16 cellular contexts compared by ENCODE assay signal in genomic region chr3:180408654-180409053, GRCh38.
DNase-seq lines count a peak whose midpoint lies in the region; ATAC-seq and TF ChIP-seq lines count a peak whose summit lies in the region.
"Had no signal": no experiment of that assay in that cellular context is flagged by ENCODE, and none has a peak within 500 bp of the region (broad histone marks: within the 10 kb centered on the region; RNA-seq: fewer than 3 reads in every experiment).

No MANE protein-coding gene starts in this region.

- peak; percentile 61 for ATAC-seq in GM18508 (IDR thresholded peaks at IDR 0.05; ENCODE audit: insufficient read depth, unreplicated experiment)
- ATAC-seq in HG03175 (IDR thresholded peaks at IDR 0.05; ENCODE audit: unreplicated experiment) = peak; percentile 43
- no peak for ATAC-seq in HG03280 (IDR thresholded peaks at IDR 0.05; ENCODE audit: unreplicated experiment)

- no peak overlapping the region for H3K4me3 Mint-ChIP-seq in nephron progenitor cell
- H3K4me3 Mint-ChIP-seq: activated CD4-positive, alpha-beta memory T cell treated with anti-CD3 and anti-CD28 coated beads, Interleukin-2, amount 10 ng/mL, durations not matched to agents 7 days and 5 days; naive B cell had no signal

- no peaks in the 10 kb centered on the region for H3K4me1 Mint-ChIP-seq in nephron progenitor cell
- H3K4me1 Mint-ChIP-seq: activated CD4-positive, alpha-beta memory T cell treated with anti-CD3 and anti-CD28 coated beads, Interleukin-2, amount 10 ng/mL, durations not matched to agents 7 days and 5 days; naive B cell had no signal

- H3K9me3 Mint-ChIP-seq in nephron progenitor cell = no peaks in the 10 kb centered on the region
- H3K9me3 Mint-ChIP-seq: activated CD4-positive, alpha-beta memory T cell treated with anti-CD3 and anti-CD28 coated beads, Interleukin-2, amount 10 ng/mL, durations not matched to agents 7 days and 5 days; activated T-helper 2 cell treated with anti-CD3 and anti-CD28 coated beads, Interferon-gamma antibody, Interleukin-2, Interleukin-4, amounts not matched to agents 10 μg/mL and 5 μg/mL and 100 μg/mL, durations not matched to agents 14 hours and 24 hours and 36 hours had no signal

- DNase-seq in RPMI8226 = peak; percentile 47
- peak; percentile 36 for DNase-seq in glomerular visceral epithelial cell (ENCODE audit: extremely low spot score)
- no peak for DNase-seq in nephron progenitor cell
- DNase-seq in NCI-H1694 (lab: John Stamatoyannopoulos, UW) = no peak
- DNase-seq in activated CD8-positive, alpha-beta memory T cell treated with anti-CD3 and anti-CD28 coated beads for 24 hours = no peak
- DNase-seq: activated CD4-positive, alpha-beta memory T cell treated with anti-CD3 and anti-CD28 coated beads, Interleukin-2, amount 10 ng/mL, durations not matched to agents 7 days and 5 days; amygdala; BE2C; KG1; naive B cell; NCI-H774; testis had no signal

- H3K27ac Mint-ChIP-seq in nephron progenitor cell = no peak overlapping the region
- H3K27ac Mint-ChIP-seq: activated CD4-positive, alpha-beta memory T cell treated with anti-CD3 and anti-CD28 coated beads, Interleukin-2, amount 10 ng/mL, durations not matched to agents 7 days and 5 days; activated T-helper 2 cell treated with anti-CD3 and anti-CD28 coated beads, Interferon-gamma antibody, Interleukin-2, Interleukin-4, amounts not matched to agents 10 μg/mL and 5 μg/mL and 100 μg/mL, durations not matched to agents 14 hours and 24 hours and 36 hours; naive B cell had no signal

- peaks cover 7% of the 10 kb centered on the region for H3K27me3 Mint-ChIP-seq in nephron progenitor cell (ENCODE audit: low read depth, poor library complexity)
- H3K27me3 Mint-ChIP-seq: activated CD4-positive, alpha-beta memory T cell treated with anti-CD3 and anti-CD28 coated beads, Interleukin-2, amount 10 ng/mL, durations not matched to agents 7 days and 5 days; naive B cell had no signal

- no peak for TF ChIP-seq CTCF in nephron progenitor cell (IDR thresholded peaks at IDR 0.05)

- no peaks in the 10 kb centered on the region for H3K36me3 Mint-ChIP-seq in nephron progenitor cell (ENCODE audit: low read depth)
- H3K36me3 Mint-ChIP-seq: naive B cell had no signal

Comparison
In these comparisons a context has a peak if more than half of its experiments do, and no peak if none do; other contexts are left out.
1. DNase-seq: peak in RPMI8226 (single experiment) and glomerular visceral epithelial cell (single experiment); none in nephron progenitor cell (single experiment), NCI-H1694 (single experiment) and activated CD8-positive, alpha-beta memory T cell treated with anti-CD3 and anti-CD28 coated beads for 24 hours (single experiment).